1 cellular context compared by ENCODE assay signal in genomic region chr11:67268036-67268683, GRCh38.
TF ChIP-seq lines count a peak whose summit lies in the region.

No MANE protein-coding gene starts in this region.

TF ChIP-seq in H1, 55 proteins besides CTCF, POLR2A, EP300 and RAD21 (continued from another document):
- TF ChIP-seq ATF2 (IDR thresholded peaks at IDR 0.05; ENCODE audit: low read length) (no peak), POLR2AphosphoS5 (IDR thresholded peaks at IDR 0.05; ENCODE audit: low read depth, low read length) (no peak), TAF7 (optimal IDR thresholded peaks at IDR 0.05; ENCODE audit: borderline replicate concordance, low read depth, low read length) (no peak), SIN3A (conservative IDR thresholded peaks at IDR 0.05 in 1 of 2, IDR thresholded peaks at IDR 0.05 in 1 of 2; ENCODE audit: low read depth in 1 of 2, low read length in 2 of 2) (no peak), RFX5 (IDR thresholded peaks at IDR 0.05; ENCODE audit: borderline replicate concordance, low read depth, low read length) (no peak), RNF2 (IDR thresholded peaks at IDR 0.05; ENCODE audit: borderline replicate concordance, low read depth, low read length, missing control alignments, poor library complexity, severe bottlenecking) (no peak), BCL11A (IDR thresholded peaks at IDR 0.05; ENCODE audit: low read depth in 2 of 2, low read length in 2 of 2) (no peak), CBX5 (IDR thresholded peaks at IDR 0.05; ENCODE audit: low read depth, low read length) (no peak), TEAD4 (IDR thresholded peaks at IDR 0.05; ENCODE audit: low read depth, low read length) (no peak)
TF ChIP-seq in H1: peak in this region for 0.
